ENCODE assay signal across 8 cellular contexts in genomic region chr1:65420590-65421340, GRCh38. TPM values are rescaled to one million over a fixed set of nuclear protein-coding genes. Genes with fewer than 3 reads are reported as not detected.
DNase-seq lines count a peak whose midpoint lies in the region; ATAC-seq and TF ChIP-seq lines count a peak whose summit lies in the region.

TSS of gene LEPR (plus strand) at chr1:65420668. CDS start at chr1:65565566, 144,898 bp downstream.
TSS of gene LEPROT (plus strand) at chr1:65420668. CDS start at chr1:65420725, 57 bp downstream.

- no peaks in the 10 kb centered on the region for H3K9me3 Mint-ChIP-seq in activated CD8-positive, alpha-beta T cell treated with anti-CD3 and anti-CD28 coated beads, Interleukin-2, amount 10 ng/mL, durations not matched to agents 7 days and 5 days (ENCODE audit: insufficient read depth)
- H3K9me3 Mint-ChIP-seq in Calu3 (ENCODE audit: low read depth, unreplicated experiment): no peaks in the 10 kb centered on the region

- intact Hi-C loops in Calu3 (cut with micrococcal nuclease; ENCODE audit: unreplicated experiment): loop anchor here (5.0 to 10.0 kb wide), 2 partner anchors 153 to 356 kb away; no protein-coding TSS in a partner anchor

- CTCF ChIA-PET in activated CD8-positive, alpha-beta T cell treated with anti-CD3 and anti-CD28 coated beads, Interleukin-2, amount 10 ng/mL, durations not matched to agents 7 days and 5 days (lab: Charles Lee): interaction anchor here (0.9 to 1.7 kb wide), 8 partner anchors 9 to 185 kb away, joined by 3 to 11 read pairs (median 6); no protein-coding TSS in a partner anchor
- CTCF ChIA-PET in GM10248 (lab: Yijun Ruan, JAX): interaction anchor here (0.8 to 2.1 kb wide), 6 partner anchors 9 to 39 kb away, joined by 3 to 7 read pairs (median 5); no protein-coding TSS in a partner anchor
- CTCF ChIA-PET in Calu3 (lab: Charles Lee): interaction anchor here (0.5 to 1.9 kb wide), 11 partner anchors 10 to 267 kb away, joined by 3 to 7 read pairs (median 4); partner anchors contain the start of gene DNAJC6

- no peak within 1 kb of the TSS for H3K27ac ChIP-seq in iPS DF 6.9 (ENCODE audit: low read length)

- H3K4me2 ChIP-seq in Loucy (ENCODE audit: low read depth, low read length, poor library complexity, severe bottlenecking): peak within 1 kb of the TSS; percentile 95

- H3K27me3 ChIP-seq in Loucy (ENCODE audit: insufficient read depth, low read length, poor library complexity, severe bottlenecking) (no peaks in the 10 kb centered on the region), iPS DF 6.9 (ENCODE audit: control insufficient read depth, insufficient read depth, low read length) (no peaks in the 10 kb centered on the region)

- H3K4me3 Mint-ChIP-seq in activated CD8-positive, alpha-beta T cell treated with anti-CD3 and anti-CD28 coated beads, Interleukin-2, amount 10 ng/mL, durations not matched to agents 7 days and 5 days: no peak within 1 kb of the TSS
- H3K4me3 Mint-ChIP-seq in Calu3 (ENCODE audit: low read depth, unreplicated experiment): no peak within 1 kb of the TSS

- WGBS in iPS DF 6.9 (ENCODE audit: insufficient coverage, insufficient read length): no CpG with 5 or more reads among the region's 60 CpGs

- BruUV-seq in Calu3 (replicated peaks; lab: Mats Ljungman, UMichigan): no TSS peak

- H3K4me1 ChIP-seq in Loucy (ENCODE audit: insufficient read depth, low read length, poor library complexity, severe bottlenecking): peaks cover 53% of the 10 kb centered on the region
- no peaks in the 10 kb centered on the region; the same call in 1 of the 2 replicates for H3K4me1 ChIP-seq in iPS DF 6.9 (ENCODE audit: control insufficient read depth, insufficient read depth, low read length)

- peak within 1 kb of the TSS; percentile 89 for H3K27ac Mint-ChIP-seq in activated CD8-positive, alpha-beta T cell treated with anti-CD3 and anti-CD28 coated beads, Interleukin-2, amount 10 ng/mL, durations not matched to agents 7 days and 5 days
- no peak within 1 kb of the TSS for H3K27ac Mint-ChIP-seq in Calu3 (ENCODE audit: unreplicated experiment)

- peaks cover 9% of the 10 kb centered on the region for H3K27me3 Mint-ChIP-seq in activated CD8-positive, alpha-beta T cell treated with anti-CD3 and anti-CD28 coated beads, Interleukin-2, amount 10 ng/mL, durations not matched to agents 7 days and 5 days (ENCODE audit: low read depth)
- no peaks in the 10 kb centered on the region for H3K27me3 Mint-ChIP-seq in Calu3 (ENCODE audit: unreplicated experiment)

- H3K4me3 ChIP-seq in GM12864 (ENCODE audit: low read depth, low read length) (peak within 1 kb of the TSS; percentile 99), Loucy (ENCODE audit: low read length, poor library complexity, severe bottlenecking) (peak within 1 kb of the TSS; percentile 95), iPS DF 6.9 (ENCODE audit: low read length) (peak within 1 kb of the TSS; percentile 57), skeletal muscle cell (ENCODE audit: low read depth, low read length) (peak within 1 kb of the TSS; percentile 76)

- H3K36me3 Mint-ChIP-seq in activated CD8-positive, alpha-beta T cell treated with anti-CD3 and anti-CD28 coated beads, Interleukin-2, amount 10 ng/mL, durations not matched to agents 7 days and 5 days (ENCODE audit: low read depth): peaks cover 20% of the 10 kb centered on the region
- peaks cover 14% of the 10 kb centered on the region for H3K36me3 Mint-ChIP-seq in Calu3 (ENCODE audit: insufficient read depth, unreplicated experiment)

- ATAC-seq in GM21786 (IDR thresholded peaks at IDR 0.05; ENCODE audit: unreplicated experiment): peak; percentile 47
- ATAC-seq in activated CD8-positive, alpha-beta T cell treated with anti-CD3 and anti-CD28 coated beads, Interleukin-2, amount 10 ng/mL, durations not matched to agents 7 days and 5 days: no peak

- no peaks in the 10 kb centered on the region for H3K9me2 ChIP-seq in Loucy (replicated peaks; ENCODE audit: low read depth, low read length)

- peaks cover 6% of the 10 kb centered on the region; the same call in 1 of the 2 replicates for H3K36me3 ChIP-seq in Loucy (ENCODE audit: insufficient read depth, low read length)
- H3K36me3 ChIP-seq in iPS DF 6.9 (ENCODE audit: control insufficient read depth, insufficient read depth, low read length): no peaks in the 10 kb centered on the region

- TF ChIP-seq CTCF in GM12864 (IDR thresholded peaks at IDR 0.05; ENCODE audit: low read depth, low read length, missing control alignments): no peak
- TF ChIP-seq CTCF in Loucy (conservative IDR thresholded peaks at IDR 0.05; ENCODE audit: low read length): no peak
- TF ChIP-seq CTCF in GM10248 (IDR thresholded peaks at IDR 0.05; ENCODE audit: control extremely low read depth, extremely low read depth, low read depth, missing control alignments): no peak
- TF ChIP-seq CTCF in Calu3 (IDR thresholded peaks at IDR 0.05; ENCODE audit: unreplicated experiment): no peak

- no peaks in the 10 kb centered on the region for H3F3A ChIP-seq in Loucy (ENCODE audit: low read depth)

- DNase-seq in GM12864 (ENCODE audit: low read depth) (no peak), iPS DF 6.9 (ENCODE audit: low read depth, low spot score) (no peak), skeletal muscle cell (ENCODE audit: low read depth) (no peak), GM10248 (ENCODE audit: extremely low spot score) (no peak), Calu3 (no peak)
- no peak for DNase-seq in activated CD8-positive, alpha-beta T cell treated with anti-CD3 and anti-CD28 coated beads, Interleukin-2, amount 10 ng/mL, durations not matched to agents 7 days and 5 days

- H3K79me2 ChIP-seq in Loucy (ENCODE audit: insufficient read depth, low read length): peaks cover 46% of the 10 kb centered on the region

- peak within 1 kb of the TSS; percentile 99 for H2AFZ ChIP-seq in Loucy (ENCODE audit: low read length)

- POLR2A ChIA-PET in activated CD8-positive, alpha-beta T cell treated with anti-CD3 and anti-CD28 coated beads, Interleukin-2, amount 10 ng/mL, durations not matched to agents 7 days and 5 days (lab: Charles Lee): interaction anchor here (0.6 kb wide), 1 partner anchor 457 kb away, joined by 3 read pairs; no protein-coding TSS in a partner anchor
- POLR2A ChIA-PET in GM10248 (lab: Yijun Ruan, JAX): interaction anchor here (0.7 kb wide), 1 partner anchor 9 kb away, joined by 3 read pairs; no protein-coding TSS in a partner anchor

- no peaks in the 10 kb centered on the region for H3K9me3 ChIP-seq in Loucy (ENCODE audit: insufficient read depth, low read depth, low read length)
- no peaks in the 10 kb centered on the region for H3K9me3 ChIP-seq in iPS DF 6.9 (ENCODE audit: control insufficient read depth, insufficient read depth, low read length)

- H4K20me1 ChIP-seq in Loucy (ENCODE audit: insufficient read depth, low read length, poor library complexity, severe bottlenecking): peaks cover 17% of the 10 kb centered on the region

- H3K9ac ChIP-seq in Loucy (ENCODE audit: low read depth, low read length, poor library complexity, severe bottlenecking): peak within 1 kb of the TSS; percentile 97

- H3K4me1 Mint-ChIP-seq in activated CD8-positive, alpha-beta T cell treated with anti-CD3 and anti-CD28 coated beads, Interleukin-2, amount 10 ng/mL, durations not matched to agents 7 days and 5 days (ENCODE audit: low read depth): peaks cover 26% of the 10 kb centered on the region
- peaks cover 39% of the 10 kb centered on the region for H3K4me1 Mint-ChIP-seq in Calu3 (ENCODE audit: low read depth, unreplicated experiment)

RNA-seq across cellular contexts. Expression of gene LEPR, which starts in this region (rescaled TPM):
- total RNA-seq in activated CD8-positive, alpha-beta T cell treated with anti-CD3 and anti-CD28 coated beads, Interleukin-2, amount 10 ng/mL, durations not matched to agents 7 days and 5 days: 1 to 10 TPM; 1.3 TPM
- total RNA-seq in Calu3 (2022): 2.1 and 3.5 TPM in 2 replicates

RNA-seq across cellular contexts. Expression of gene LEPROT, which starts in this region (rescaled TPM):
- total RNA-seq in activated CD8-positive, alpha-beta T cell treated with anti-CD3 and anti-CD28 coated beads, Interleukin-2, amount 10 ng/mL, durations not matched to agents 7 days and 5 days: 10 to 100 TPM; 12.3 to 13.2 TPM
- total RNA-seq in Calu3 (2022): 68.7 and 70.8 TPM in 2 replicates
